In genomic region chr9:34591911-34592866, GRCh38 we compare ENCODE assay signal across 13 cellular contexts. TPM values are rescaled to one million over a fixed set of nuclear protein-coding genes. Genes with fewer than 3 reads are reported as not detected.
DNase-seq lines count a peak whose midpoint lies in the region; ATAC-seq and TF ChIP-seq lines count a peak whose summit lies in the region.
"Had no signal": no experiment of that assay in that cellular context is flagged by ENCODE, and none has a peak within 500 bp of the region (broad histone marks: within the 10 kb centered on the region; RNA-seq: fewer than 3 reads in every experiment).

No MANE protein-coding gene starts in this region.

- no peak for TF ChIP-seq EP300 in SK-N-SH (IDR thresholded peaks at IDR 0.05; ENCODE audit: borderline replicate concordance in 1 of 2, low read depth in 1 of 2, low read length in 1 of 2)

- H3F3A ChIP-seq in SK-N-SH (replicated peaks; ENCODE audit: insufficient read depth) = no peaks in the 10 kb centered on the region
- no peaks in the 10 kb centered on the region for H3F3A ChIP-seq in Loucy (ENCODE audit: low read depth)

- H3K36me3 ChIP-seq in SK-N-SH (replicated peaks in 1 of 2; ENCODE audit: control insufficient read depth in 1 of 2, insufficient read depth in 2 of 2, low read length in 1 of 2) (no peaks in the 10 kb centered on the region), Loucy (ENCODE audit: insufficient read depth, low read length) (no peaks in the 10 kb centered on the region), prostate gland (no peaks in the 10 kb centered on the region), tibial artery (no peaks in the 10 kb centered on the region)

- H3K79me2 ChIP-seq in SK-N-SH (ENCODE audit: insufficient read depth) (no peaks in the 10 kb centered on the region), Loucy (ENCODE audit: insufficient read depth, low read length) (no peaks in the 10 kb centered on the region)

- TF ChIP-seq RAD21 in SK-N-SH (IDR thresholded peaks at IDR 0.05; ENCODE audit: low read length) = no peak

- no peak overlapping the region for H3K9ac ChIP-seq in SK-N-SH
- no peak overlapping the region for H3K9ac ChIP-seq in Loucy (ENCODE audit: low read depth, low read length, poor library complexity, severe bottlenecking)

- CTCF ChIA-PET in SK-N-SH (lab: Yijun Ruan, JAX) = interaction anchor here (0.6 to 9.8 kb wide), 80 partner anchors 9 to 361 kb away, joined by 3 to 507 read pairs (median 5); partner anchors contain the start of genes DCTN3, ENHO, MYORG and RPP25L

- 43% methylated on average over 12 of the region's 17 CpGs for WGBS in SK-N-SH (ENCODE audit: low lambda C conversion rate)
- WGBS in prostate gland = 35% methylated on average over 17 of the region's 17 CpGs

- TF ChIP-seq CTCF in SK-N-SH (IDR thresholded peaks at IDR 0.05) (peak; percentile 16; the same call in 1 of the 2 replicates), Loucy (conservative IDR thresholded peaks at IDR 0.05; ENCODE audit: low read length) (peak; percentile 11; the same call in 1 of the 2 replicates), prostate gland (IDR thresholded peaks at IDR 0.05) (no peak), tibial artery (IDR thresholded peaks at IDR 0.05) (no peak)

- intact Hi-C loops in prostate gland (cut with DNase I) = loop anchor here (1.0 to 2.0 kb wide), 2 partner anchors 44 to 189 kb away; no protein-coding TSS in a partner anchor
- intact Hi-C loops in tibial artery (cut with DNase I; ENCODE audit: low total_unique reads) = loop anchor here (5.0 kb wide), 3 partner anchors 45 to 260 kb away; no protein-coding TSS in a partner anchor

- H3K4me2 ChIP-seq in SK-N-SH (no peak overlapping the region), Loucy (ENCODE audit: low read depth, low read length, poor library complexity, severe bottlenecking) (peak overlapping the region; percentile 57)

- no peak overlapping the region for H3K27ac ChIP-seq in SK-N-SH (ENCODE audit: low read depth in 2 of 2, low read length in 1 of 2)
- H3K27ac ChIP-seq in cingulate gyrus (ENCODE audit: low read depth, low read length) = peak overlapping the region; percentile 58
- peak overlapping the region; percentile 8 to 63 for H3K27ac ChIP-seq in prostate gland
- peak overlapping the region in 1 of 2 donors; percentile 67 for H3K27ac ChIP-seq in tibial artery
- H3K27ac ChIP-seq: A549, foreskin keratinocyte had no signal

- H3K4me3 ChIP-seq in SK-N-SH (ENCODE audit: low read depth in 2 of 2, low read length in 1 of 2) = peak overlapping the region in 1 of 2 experiments; percentile 46; a peak in 1 of 4 replicates
- no peak overlapping the region for H3K4me3 ChIP-seq in Loucy (ENCODE audit: low read length, poor library complexity, severe bottlenecking)
- H3K4me3 ChIP-seq in prostate gland = no peak overlapping the region
- H3K4me3 ChIP-seq in tibial artery = peak overlapping the region in 1 of 2 donors; percentile 54
- H3K4me3 ChIP-seq: A549 had no signal

- peaks cover 36% of the 10 kb centered on the region for H3K27me3 ChIP-seq in SK-N-SH (ENCODE audit: insufficient read depth)
- no peaks in the 10 kb centered on the region for H3K27me3 ChIP-seq in Loucy (ENCODE audit: insufficient read depth, low read length, poor library complexity, severe bottlenecking)
- H3K27me3 ChIP-seq in prostate gland (replicated peaks; ENCODE audit: insufficient read depth) = no peaks in the 10 kb centered on the region
- H3K27me3 ChIP-seq in tibial artery = peaks cover 0 to 49% of the 10 kb centered on the region in 2 donors

- H3K4me1 ChIP-seq in SK-N-SH (ENCODE audit: control insufficient read depth in 1 of 2, insufficient read depth in 2 of 2, low read depth in 1 of 2, low read length in 1 of 2) = peaks cover 0 to 22% of the 10 kb centered on the region in 2 experiments; a peak in 1 of 4 replicates
- H3K4me1 ChIP-seq in Loucy (ENCODE audit: insufficient read depth, low read length, poor library complexity, severe bottlenecking) = peaks cover 3% of the 10 kb centered on the region
- peaks cover 17% of the 10 kb centered on the region for H3K4me1 ChIP-seq in prostate gland (replicated peaks)
- peaks cover 0 to 63% (median 48%) of the 10 kb centered on the region in 4 donors for H3K4me1 ChIP-seq in tibial artery
- H3K4me1 ChIP-seq: foreskin keratinocyte had no signal

- H2AFZ ChIP-seq in SK-N-SH (ENCODE audit: low read depth) (no peak overlapping the region), Loucy (ENCODE audit: low read length) (no peak overlapping the region)

- H3K9me2 ChIP-seq in SK-N-SH = no peaks in the 10 kb centered on the region
- H3K9me2 ChIP-seq in Loucy (replicated peaks; ENCODE audit: low read depth, low read length) = no peaks in the 10 kb centered on the region

- DNase-seq in SK-N-SH (no peak), prostate gland (ENCODE audit: low spot score) (no peak), tibial artery (no peak)
- DNase-seq in stimulated activated naive CD4-positive, alpha-beta T cell treated with Interleukin-2 at 50 U/mL for 16 hours (lab: John Stamatoyannopoulos, UW) = no peak

- H4K20me1 ChIP-seq in SK-N-SH (ENCODE audit: insufficient read depth) (0 out of 2 replicates have a peak, but pooled peaks cover 4% of the 10 kb centered on the region), Loucy (ENCODE audit: insufficient read depth, low read length, poor library complexity, severe bottlenecking) (no peaks in the 10 kb centered on the region)

- H3K9me3 ChIP-seq in SK-N-SH = no peaks in the 10 kb centered on the region
- no peaks in the 10 kb centered on the region for H3K9me3 ChIP-seq in Loucy (ENCODE audit: insufficient read depth, low read depth, low read length)
- H3K9me3 ChIP-seq in prostate gland = no peaks in the 10 kb centered on the region
- no peaks in the 10 kb centered on the region for H3K9me3 ChIP-seq in tibial artery
- H3K9me3 ChIP-seq: A549 had no signal

- POLR2A ChIA-PET in SK-N-SH (lab: Yijun Ruan, JAX) = interaction anchor here (1.6 kb wide), 1 partner anchor 37 kb away, joined by 4 read pairs; no protein-coding TSS in a partner anchor

- ATAC-seq in SK-N-SH treated with all-trans-retinoic acid at 6 μM for 48 hours (no peak; the same call in 2 of the 3 replicates), GM21723 (IDR thresholded peaks at IDR 0.05; ENCODE audit: unreplicated experiment) (no peak)

- TF ChIP-seq POLR2A in prostate gland (IDR thresholded peaks at IDR 0.05) = no peak

TF ChIP-seq in SK-N-SH, 30 proteins besides CTCF, POLR2A, EP300 and RAD21 (continues in another document):
- TF ChIP-seq NFIC (IDR thresholded peaks at IDR 0.05; ENCODE audit: borderline replicate concordance) (no peak), ELF1 (IDR thresholded peaks at IDR 0.05) (no peak), USF1 (IDR thresholded peaks at IDR 0.05; ENCODE audit: borderline replicate concordance, low read depth) (no peak), NRF1 (IDR thresholded peaks at IDR 0.05; ENCODE audit: low read depth, low read length) (no peak), SIN3A (IDR thresholded peaks at IDR 0.05; ENCODE audit: borderline replicate concordance, low read depth, low read length) (no peak)

TF ChIP-seq in SK-N-SH treated with all-trans-retinoic acid at 6 μM for 48 hours, 23 proteins besides CTCF, POLR2A, EP300 and RAD21 (continues in another document):
- TF ChIP-seq ZNF565 (CRISPR knock-in tag; conservative IDR thresholded peaks at IDR 0.05; ENCODE audit: low read depth) (no peak), OSR1 (CRISPR knock-in tag; IDR thresholded peaks at IDR 0.05) (no peak), ZC3H10 (CRISPR knock-in tag; IDR thresholded peaks at IDR 0.05) (no peak), CSRNP3 (CRISPR knock-in tag; IDR thresholded peaks at IDR 0.05) (no peak), ZNF70 (CRISPR knock-in tag; IDR thresholded peaks at IDR 0.05) (no peak), GLIS3 (CRISPR knock-in tag; IDR thresholded peaks at IDR 0.05) (no peak), ARNTL (CRISPR knock-in tag; IDR thresholded peaks at IDR 0.05; ENCODE audit: borderline replicate concordance, low read depth) (no peak)

RNA-seq across cellular contexts. Expression of gene CNTFR, which starts 2.7 kb away (rescaled TPM):
- 1.8 and 3.7 TPM in 2 replicates for polyA plus RNA-seq in SK-N-SH (2012; rRNA removed)
- 2.5 and 5.0 TPM in 2 replicates for polyA plus RNA-seq in SK-N-SH (2012; cell fraction: cytosol; rRNA removed)
- 1.2 and 2.3 TPM in 2 replicates for polyA plus RNA-seq in SK-N-SH (2012; cell fraction: nucleus; rRNA removed)
- total RNA-seq in prostate gland = 10 to 100 TPM in 1 of 2 donors, 1 to 10 TPM in 1; 2.7 to 13.3 TPM
- total RNA-seq: activated CD8-positive, alpha-beta memory T cell treated with anti-CD3 and anti-CD28 coated beads for 36 hours; foreskin keratinocyte; mononuclear cell had no signal
- polyA plus RNA-seq: foreskin keratinocyte had no signal

RNA-seq across cellular contexts. Expression of gene RPP25L, which starts 19.7 kb away (rescaled TPM):
- 46.3 and 47.6 TPM in 2 replicates for polyA plus RNA-seq in SK-N-SH (2012; rRNA removed)
- 22.6 and 32.3 TPM in 2 replicates for polyA plus RNA-seq in SK-N-SH (2012; cell fraction: cytosol; rRNA removed)
- polyA plus RNA-seq in SK-N-SH (2012; cell fraction: nucleus; rRNA removed) = 21.7 and 29.2 TPM in 2 replicates
- 10 to 100 TPM; 52.1 to 53.2 TPM for total RNA-seq in prostate gland

RNA-seq across cellular contexts. Expression of gene DCTN3, which starts 28.1 kb away (rescaled TPM):
- polyA plus RNA-seq in SK-N-SH (2012; rRNA removed) = 210 and 300 TPM in 2 replicates
- polyA plus RNA-seq in SK-N-SH (2012; cell fraction: cytosol; rRNA removed) = 232 and 236 TPM in 2 replicates
- polyA plus RNA-seq in SK-N-SH (2012; cell fraction: nucleus; rRNA removed) = 163 and 193 TPM in 2 replicates
- total RNA-seq in prostate gland = 100 to 1,000 TPM in 1 of 2 donors, 10 to 100 TPM in 1; 73.8 to 112 TPM

RNA-seq across cellular contexts. Expression of gene ARID3C, which starts 36.7 kb away (rescaled TPM):
- polyA plus RNA-seq in SK-N-SH (2012; rRNA removed) = 0.08 and 0.11 TPM in 2 replicates
- 0.09 and 0.13 TPM in 2 replicates for polyA plus RNA-seq in SK-N-SH (2012; cell fraction: cytosol; rRNA removed)
- polyA plus RNA-seq in SK-N-SH (2012; cell fraction: nucleus; rRNA removed) = 0.29 and 0.38 TPM in 2 replicates
- total RNA-seq in prostate gland = 1 to 10 TPM in 1 of 2 donors, not detected in 1; 1.1 TPM
- total RNA-seq: mononuclear cell, temporal lobe had no signal

RNA-seq across cellular contexts. Expression of gene SIGMAR1, which starts 45.4 kb away (rescaled TPM):
- 73.7 and 79.0 TPM in 2 replicates for polyA plus RNA-seq in SK-N-SH (2012; rRNA removed)
- polyA plus RNA-seq in SK-N-SH (2012; cell fraction: cytosol; rRNA removed) = 50.9 and 78.9 TPM in 2 replicates
- polyA plus RNA-seq in SK-N-SH (2012; cell fraction: nucleus; rRNA removed) = 37.3 and 41.3 TPM in 2 replicates
- total RNA-seq in prostate gland = 100 to 1,000 TPM; 103 to 142 TPM

Comparison
In these comparisons a context has a peak if more than half of its experiments do, and no peak if none do; other contexts are left out.
1. H3K27ac ChIP-seq: peak in cingulate gyrus (single experiment) and prostate gland (2 of 2); none in SK-N-SH (0 of 2).
2. CTCF ChIP-seq: peak in SK-N-SH (single experiment) and Loucy (single experiment); none in prostate gland (0 of 4) and tibial artery (0 of 2).